19 cellular contexts compared by ENCODE assay signal in genomic region chr9:107667269-107667681, GRCh38.
DNase-seq lines count a peak whose midpoint lies in the region; ATAC-seq and TF ChIP-seq lines count a peak whose summit lies in the region.
"Had no signal": no experiment of that assay in that cellular context is flagged by ENCODE, and none has a peak within 500 bp of the region (broad histone marks: within the 10 kb centered on the region; RNA-seq: fewer than 3 reads in every experiment).

No MANE protein-coding gene starts in this region.

- H3K27ac Mint-ChIP-seq in Calu3 (ENCODE audit: unreplicated experiment) = no peak overlapping the region
- H3K27ac Mint-ChIP-seq: activated naive CD4-positive, alpha-beta T cell treated with anti-CD3 and anti-CD28 coated beads, Interleukin-2, amount 10 ng/mL, durations not matched to agents 7 days and 5 days; activated T-cell treated with anti-CD3 and anti-CD28 coated beads, Interleukin-2, amount 50 U/mL, for 72 hours had no signal

- WGBS in heart left ventricle, 4 donors = 58 to 63% (median 62%) methylated on average over 5 to 7 of the region's 7 CpGs
- WGBS in neuronal stem cell (ENCODE audit: extremely low coverage in 2 of 2, insufficient read length in 2 of 2, insufficient replicate concordance in 1 of 2), 2 donors = no CpG with 5 or more reads among the region's 7 CpGs

- H3K4me1 ChIP-seq in heart left ventricle (peaks cover 0 to 18% (median 13%) of the 10 kb centered on the region in 12 donors), neuronal stem cell (ENCODE audit: control insufficient read depth in 2 of 2, insufficient read depth in 1 of 2, low read depth in 1 of 2, low read length in 2 of 2) (peaks cover 0 to 4% of the 10 kb centered on the region in 2 donors), uterus (no peaks in the 10 kb centered on the region)
- H3K4me1 ChIP-seq: foreskin keratinocyte had no signal

- H3K4me3 Mint-ChIP-seq in Calu3 (ENCODE audit: low read depth, unreplicated experiment) = no peak overlapping the region
- H3K4me3 Mint-ChIP-seq: activated naive CD4-positive, alpha-beta T cell treated with anti-CD3 and anti-CD28 coated beads, Interleukin-2, amount 10 ng/mL, durations not matched to agents 7 days and 5 days; activated T-cell treated with anti-CD3 and anti-CD28 coated beads, Interleukin-2, amount 50 U/mL, for 72 hours had no signal

- H2AK5ac ChIP-seq in neuronal stem cell (ENCODE audit: low read depth, low read length) = no peak overlapping the region

- TF ChIP-seq CTCF in choroid plexus epithelial cell (conservative IDR thresholded peaks at IDR 0.05; ENCODE audit: low read depth, low read length) (no peak), heart left ventricle (IDR thresholded peaks at IDR 0.05) (no peak), uterus (IDR thresholded peaks at IDR 0.05) (no peak), Calu3 (IDR thresholded peaks at IDR 0.05; ENCODE audit: unreplicated experiment) (no peak)

- H2BK120ac ChIP-seq in neuronal stem cell (ENCODE audit: low read depth, low read length) = no peak overlapping the region

- no peak overlapping the region for H2AFZ ChIP-seq in neuronal stem cell (ENCODE audit: low read length)

- intact Hi-C loops in heart left ventricle (cut with DNase I) = loop anchor here in 1 of 10 donors (10.0 kb wide), 1 partner anchor 388 kb away; no protein-coding TSS in a partner anchor
- intact Hi-C loops in uterus (cut with DNase I; ENCODE audit: low total_unique reads) = no loop called here
- intact Hi-C loops in Calu3 (cut with micrococcal nuclease; ENCODE audit: unreplicated experiment) = no loop called here

- no peaks in the 10 kb centered on the region for H3K36me3 ChIP-seq in heart left ventricle
- H3K36me3 ChIP-seq in neuronal stem cell (replicated peaks in 1 of 2; ENCODE audit: control insufficient read depth in 2 of 2, insufficient read depth in 2 of 2, low read length in 2 of 2) = no peaks in the 10 kb centered on the region
- H3K36me3 ChIP-seq in uterus = no peaks in the 10 kb centered on the region

- H3K4me3 ChIP-seq in choroid plexus epithelial cell (ENCODE audit: low read depth, low read length) = no peak overlapping the region
- no peak overlapping the region for H3K4me3 ChIP-seq in heart left ventricle
- no peak overlapping the region for H3K4me3 ChIP-seq in neuronal stem cell (ENCODE audit: low read length in 2 of 2)
- H3K4me3 ChIP-seq in uterus = no peak overlapping the region

- no peak for TF ChIP-seq POLR2A in heart left ventricle (IDR thresholded peaks at IDR 0.05)
- no peak for TF ChIP-seq POLR2A in uterus (IDR thresholded peaks at IDR 0.05)

- no peaks in the 10 kb centered on the region for H3K36me3 Mint-ChIP-seq in Calu3 (ENCODE audit: insufficient read depth, unreplicated experiment)
- H3K36me3 Mint-ChIP-seq: activated naive CD4-positive, alpha-beta T cell treated with anti-CD3 and anti-CD28 coated beads, Interleukin-2, amount 10 ng/mL, durations not matched to agents 7 days and 5 days had no signal

- no peak overlapping the region for H4K91ac ChIP-seq in neuronal stem cell (ENCODE audit: low read depth, low read length, poor library complexity)

- no peak overlapping the region for H4K8ac ChIP-seq in neuronal stem cell (ENCODE audit: low read depth, low read length)

- peak; percentile 9 for DNase-seq in choroid plexus epithelial cell (ENCODE audit: low read depth)
- DNase-seq in heart left ventricle = peak in 1 of 5 donors; percentile 20
- no peak for DNase-seq in neuronal stem cell (ENCODE audit: low spot score)
- peak in 1 of 2 donors; percentile 16 for DNase-seq in uterus
- no peak for DNase-seq in Calu3
- no peak for DNase-seq in HuH-7.5 (ENCODE audit: low spot score)
- DNase-seq: activated naive CD4-positive, alpha-beta T cell treated with anti-CD3 and anti-CD28 coated beads, Interleukin-2, amount 10 ng/mL, durations not matched to agents 7 days and 5 days; activated T-cell treated with anti-CD3 and anti-CD28 coated beads, Interleukin-2, amount 50 U/mL, for 72 hours; DMS 273 treated with DMSO at 0.1 percent for 48 hours; dorsolateral prefrontal cortex; foreskin keratinocyte; MV-4-11; NCI-H1694; NCI-H2171; PC-3; retina; stimulated activated CD8-positive, alpha-beta memory T cell treated with anti-CD3 and anti-CD28 coated beads, Interleukin-4, amount 100 ng/mL, for 48 hours; T-helper 1 cell had no signal

- no peaks in the 10 kb centered on the region for H3K79me1 ChIP-seq in neuronal stem cell (ENCODE audit: low read depth, low read length)

- no peaks in the 10 kb centered on the region for H3K9me3 Mint-ChIP-seq in Calu3 (ENCODE audit: low read depth, unreplicated experiment)

- no peak overlapping the region for H3K23ac ChIP-seq in neuronal stem cell (ENCODE audit: low read depth, low read length, poor library complexity)

- ATAC-seq in heart left ventricle (peak; percentile 24 to 74 (median 69)), HG02970 (IDR thresholded peaks at IDR 0.05; ENCODE audit: low FRiP score, unreplicated experiment) (no peak)
- ATAC-seq: activated T-cell treated with anti-CD3 and anti-CD28 coated beads, Interleukin-2, amount 50 U/mL, for 72 hours; foreskin keratinocyte; PC-3 had no signal

- H3K27me3 ChIP-seq in heart left ventricle (no peaks in the 10 kb centered on the region), neuronal stem cell (ENCODE audit: control insufficient read depth in 3 of 3, insufficient read depth in 3 of 3, low read depth in 1 of 3, low read length in 3 of 3) (no peaks in the 10 kb centered on the region), uterus (no peaks in the 10 kb centered on the region)
- H3K27me3 ChIP-seq: dorsolateral prefrontal cortex had no signal

- H2BK5ac ChIP-seq in neuronal stem cell (ENCODE audit: low read length) = no peak overlapping the region

- H3K4ac ChIP-seq in neuronal stem cell (ENCODE audit: low read length) = no peak overlapping the region

- peak overlapping the region; percentile 54 to 90 (median 75) for H3K27ac ChIP-seq in heart left ventricle
- no peak overlapping the region for H3K27ac ChIP-seq in neuronal stem cell (replicated peaks; ENCODE audit: low read length)
- peak overlapping the region; percentile 21 to 54 for H3K27ac ChIP-seq in uterus
- H3K27ac ChIP-seq: foreskin keratinocyte had no signal

- CTCF ChIA-PET in Calu3 (lab: Charles Lee) = no interaction called here

- no peak overlapping the region for H2BK15ac ChIP-seq in neuronal stem cell (ENCODE audit: low read length)

- no TSS peak for BruUV-seq in Calu3 (replicated peaks; lab: Mats Ljungman, UMichigan)

- no peak overlapping the region for H3K9ac ChIP-seq in neuronal stem cell (ENCODE audit: low read depth, low read length, poor library complexity)

- H3K27me3 Mint-ChIP-seq in Calu3 (ENCODE audit: unreplicated experiment) = no peaks in the 10 kb centered on the region
- H3K27me3 Mint-ChIP-seq: activated naive CD4-positive, alpha-beta T cell treated with anti-CD3 and anti-CD28 coated beads, Interleukin-2, amount 10 ng/mL, durations not matched to agents 7 days and 5 days had no signal

- peak overlapping the region; percentile 15 for H3K18ac ChIP-seq in neuronal stem cell (ENCODE audit: low read length)

- H3K4me1 Mint-ChIP-seq in Calu3 (ENCODE audit: low read depth, unreplicated experiment) = no peaks in the 10 kb centered on the region
- H3K4me1 Mint-ChIP-seq: activated naive CD4-positive, alpha-beta T cell treated with anti-CD3 and anti-CD28 coated beads, Interleukin-2, amount 10 ng/mL, durations not matched to agents 7 days and 5 days had no signal

- no peak overlapping the region for H3K14ac ChIP-seq in neuronal stem cell (ENCODE audit: low read length)

- H3K9me3 ChIP-seq in heart left ventricle = no peaks in the 10 kb centered on the region
- H3K9me3 ChIP-seq in neuronal stem cell (replicated peaks in 1 of 2; ENCODE audit: control insufficient read depth in 2 of 2, insufficient read depth in 1 of 2, low read depth in 1 of 2, low read length in 2 of 2) = no peaks in the 10 kb centered on the region
- no peaks in the 10 kb centered on the region for H3K9me3 ChIP-seq in uterus

- H2BK12ac ChIP-seq in neuronal stem cell (ENCODE audit: low read length) = no peak overlapping the region

- H3K4me2 ChIP-seq in neuronal stem cell (ENCODE audit: insufficient read depth, low read length, poor library complexity, severe bottlenecking) = no peak overlapping the region
